1 cellular context compared by ENCODE assay signal in genomic region chr10:94673614-94674321, GRCh38.
A peak's percentile ranks its signal among the peaks of the same experiment; 100 is the strongest.
TF ChIP-seq lines count a peak whose summit lies in the region.

No MANE protein-coding gene starts in this region.

TF ChIP-seq in HEK293, 187 proteins besides CTCF, POLR2A, EP300 and RAD21 (continued from another document and continues in another):
- TF ChIP-seq ZNF707 (tag by site-specific recombination; IDR thresholded peaks at IDR 0.05) (0 out of 2 replicates have a peak, but pooled peaks have one; percentile 14), ZNF449 (tag by site-specific recombination; IDR thresholded peaks at IDR 0.05) (no peak), GLIS1 (tag by site-specific recombination; IDR thresholded peaks at IDR 0.05) (peak; percentile 51), ZNF501 (tag by site-specific recombination; IDR thresholded peaks at IDR 0.05) (peak; percentile 35; the same call in 1 of the 2 replicates), ZFP41 (tag by site-specific recombination; IDR thresholded peaks at IDR 0.05; ENCODE audit: borderline replicate concordance) (no peak), MYNN (tag by site-specific recombination; IDR thresholded peaks at IDR 0.05; ENCODE audit: borderline replicate concordance) (no peak), ZBTB7A (tag by site-specific recombination; IDR thresholded peaks at IDR 0.05; ENCODE audit: low read depth) (no peak), ATF2 (tag by site-specific recombination; IDR thresholded peaks at IDR 0.05; ENCODE audit: low read depth) (peak; percentile 99), ZNF776 (tag by site-specific recombination; IDR thresholded peaks at IDR 0.05; ENCODE audit: borderline replicate concordance) (no peak), ZBTB49 (tag by site-specific recombination; IDR thresholded peaks at IDR 0.05; ENCODE audit: low read depth) (no peak), ZNF521 (tag by site-specific recombination; IDR thresholded peaks at IDR 0.05) (no peak), ZNF626 (tag by site-specific recombination; IDR thresholded peaks at IDR 0.05) (no peak; the same call in 1 of the 2 replicates), ZFP3 (tag by site-specific recombination; IDR thresholded peaks at IDR 0.05; ENCODE audit: low read depth) (no peak), ZNF518A (tag by site-specific recombination; conservative IDR thresholded peaks at IDR 0.05; ENCODE audit: low read depth) (peak; percentile 84), ZNF692 (tag by site-specific recombination; IDR thresholded peaks at IDR 0.05) (peak; percentile 85), ZNF121 (tag by site-specific recombination; IDR thresholded peaks at IDR 0.05) (no peak), GFI1B (tag by site-specific recombination; IDR thresholded peaks at IDR 0.05) (no peak), KLF9 (tag by site-specific recombination; IDR thresholded peaks at IDR 0.05; ENCODE audit: low read depth) (no peak), ZNF747 (tag by site-specific recombination; IDR thresholded peaks at IDR 0.05) (no peak), ZBTB44 (tag by site-specific recombination; IDR thresholded peaks at IDR 0.05) (no peak), ZBTB1 (tag by site-specific recombination; IDR thresholded peaks at IDR 0.05) (no peak), ZNF645 (tag by site-specific recombination; IDR thresholded peaks at IDR 0.05) (no peak), ZNF138 (tag by site-specific recombination; IDR thresholded peaks at IDR 0.05; ENCODE audit: borderline replicate concordance) (no peak), ZNF169 (tag by site-specific recombination; IDR thresholded peaks at IDR 0.05) (no peak), ZNF23 (tag by site-specific recombination; IDR thresholded peaks at IDR 0.05; ENCODE audit: borderline replicate concordance) (no peak), ZNF2 (tag by site-specific recombination; IDR thresholded peaks at IDR 0.05) (peak; percentile 71), ZNF155 (tag by site-specific recombination; IDR thresholded peaks at IDR 0.05) (no peak), GLI2 (tag by site-specific recombination; IDR thresholded peaks at IDR 0.05; ENCODE audit: borderline replicate concordance, low read depth) (peak; percentile 48; the same call in 1 of the 2 replicates), ZNF830 (tag by site-specific recombination; IDR thresholded peaks at IDR 0.05; ENCODE audit: low read depth) (no peak), ZNF146 (tag by site-specific recombination; IDR thresholded peaks at IDR 0.05) (no peak; the same call in 1 of the 2 replicates), ZNF843 (tag by site-specific recombination; IDR thresholded peaks at IDR 0.05) (peak; percentile 79), ZBTB10 (tag by site-specific recombination; IDR thresholded peaks at IDR 0.05) (no peak), SP3 (tag by site-specific recombination; IDR thresholded peaks at IDR 0.05) (peak; percentile 59), ZSCAN18 (tag by site-specific recombination; IDR thresholded peaks at IDR 0.05) (0 out of 2 replicates have a peak, but pooled peaks have one; percentile 62), ZNF132 (tag by site-specific recombination; IDR thresholded peaks at IDR 0.05; ENCODE audit: borderline replicate concordance) (no peak), ZNF211 (tag by site-specific recombination; IDR thresholded peaks at IDR 0.05; ENCODE audit: low read depth) (no peak), ZNF580 (tag by site-specific recombination; IDR thresholded peaks at IDR 0.05) (no peak), PBX3 (CRISPR knock-in tag; IDR thresholded peaks at IDR 0.05) (no peak), ZNF394 (tag by site-specific recombination; IDR thresholded peaks at IDR 0.05; ENCODE audit: borderline replicate concordance) (peak; percentile 76; the same call in 1 of the 2 replicates)
